8 cellular contexts compared by ENCODE assay signal in the genomic region with DNA sequence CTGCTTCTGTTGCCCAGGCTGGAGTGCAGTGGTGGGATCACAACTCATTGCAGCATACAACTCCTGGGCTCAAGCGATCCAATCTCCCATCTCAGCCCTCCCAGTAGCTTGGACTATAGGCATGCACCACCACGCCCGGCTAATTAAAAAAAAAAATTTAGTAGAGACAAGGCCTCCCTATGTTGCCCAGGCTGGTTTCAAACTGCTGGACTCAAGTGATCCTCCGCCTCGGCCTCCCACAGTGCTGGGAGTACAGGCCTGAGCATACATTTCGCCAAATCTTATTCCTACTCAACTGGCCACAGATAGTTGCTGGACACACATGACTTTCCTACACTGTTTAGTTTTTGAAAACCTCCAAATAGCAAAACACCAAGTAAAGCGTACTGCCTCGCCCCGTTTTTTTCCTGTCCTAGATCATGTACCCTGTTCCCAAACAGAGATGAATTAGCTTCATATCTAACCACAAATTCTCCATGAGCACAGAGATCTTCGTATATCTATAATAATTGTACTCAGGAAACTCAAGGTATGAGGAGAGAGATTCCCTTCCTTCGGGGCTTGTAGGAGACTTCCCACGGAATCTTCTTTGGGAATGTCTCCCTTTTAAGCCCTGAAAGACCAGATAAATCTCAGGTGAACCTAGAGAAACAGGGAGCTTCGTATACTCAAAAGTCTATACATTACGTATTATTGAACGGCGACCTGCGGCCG. TPM values are rescaled to one million over a fixed set of nuclear protein-coding genes. Genes with fewer than 3 reads are reported as not detected.
DNase-seq lines count a peak whose midpoint lies in the region; ATAC-seq and TF ChIP-seq lines count a peak whose summit lies in the region.

No MANE protein-coding gene starts in this region.

- DNase-seq in PC-9, result no peak
- DNase-seq in esophagus squamous epithelium (lab: John Stamatoyannopoulos, UW), result no peak
- no peak for DNase-seq in sigmoid colon
- no peak for DNase-seq in HuH-7 (ENCODE audit: low spot score)
- DNase-seq in stimulated activated naive CD4-positive, alpha-beta T cell treated with Interleukin-2 at 50 U/mL for 16 hours (lab: John Stamatoyannopoulos, UW), result no peak

- TF ChIP-seq CTCF in PC-9 (conservative IDR thresholded peaks at IDR 0.05) (no peak), esophagus squamous epithelium (IDR thresholded peaks at IDR 0.05) (no peak), sigmoid colon (IDR thresholded peaks at IDR 0.05) (no peak)

- peak overlapping the region; percentile 94 for H2AFZ ChIP-seq in PC-9

- peak overlapping the region; percentile 87 for H3K4me2 ChIP-seq in PC-9

- no peaks in the 10 kb centered on the region for H3K9me2 ChIP-seq in PC-9 (ENCODE audit: insufficient read depth)

- 37 to 51% methylated on average over 15 to 18 of the region's 18 CpGs for WGBS in esophagus squamous epithelium, 2 donors
- WGBS in sigmoid colon, 2 donors, result 41 to 49% methylated on average over 18 of the region's 18 CpGs

- TSS peak; percentile 88 for BruUV-seq in PC-9 (replicated peaks; lab: Mats Ljungman, UMichigan)

- peaks cover 9% of the 10 kb centered on the region for H3F3A ChIP-seq in PC-9 (ENCODE audit: insufficient read depth, low read depth)

- H3K4me3 ChIP-seq in PC-9 (peak overlapping the region; percentile 94), esophagus squamous epithelium (peak overlapping the region; percentile 86 to 99 (median 90)), sigmoid colon (peak overlapping the region in 3 of 4 donors; percentile 75 to 95 (median 80))

- POLR2A ChIA-PET in PC-9 (lab: Charles Lee; ENCODE audit: unreplicated experiment), result interaction anchor here (0.6 to 0.9 kb wide), 4 partner anchors 35 to 989 kb away, joined by 3 to 6 read pairs (median 5); no protein-coding TSS in a partner anchor

- CTCF ChIA-PET in PC-9 (lab: Charles Lee), result no interaction called here

- H3K36me3 ChIP-seq in PC-9 (ENCODE audit: low read depth) (peaks cover 3% of the 10 kb centered on the region; the same call in 1 of the 2 replicates), esophagus squamous epithelium (no peaks in the 10 kb centered on the region), sigmoid colon (no peaks in the 10 kb centered on the region)

- H3K27me3 ChIP-seq in PC-9 (ENCODE audit: insufficient read depth, low read depth), result no peaks in the 10 kb centered on the region
- no peaks in the 10 kb centered on the region for H3K27me3 ChIP-seq in esophagus squamous epithelium
- no peaks in the 10 kb centered on the region for H3K27me3 ChIP-seq in sigmoid colon

- peaks cover 38% of the 10 kb centered on the region for H3K79me2 ChIP-seq in PC-9 (ENCODE audit: low read depth)

- H3K4me1 ChIP-seq in PC-9 (replicated peaks; ENCODE audit: insufficient read depth) (peaks cover 28% of the 10 kb centered on the region), esophagus squamous epithelium (peaks cover 14 to 39% (median 16%) of the 10 kb centered on the region in 3 donors), sigmoid colon (peaks cover 0 to 29% (median 14%) of the 10 kb centered on the region in 4 donors)

- intact Hi-C loops in PC-9 (cut with micrococcal nuclease; ENCODE audit: unreplicated experiment) (loop anchor here (10.0 kb wide), 1 partner anchor 456 kb away; a partner anchor contains a TSS), esophagus squamous epithelium (cut with DNase I) (no loop called here), sigmoid colon (cut with DNase I) (loop anchor here (1.0 kb wide), 2 partner anchors 45 to 59 kb away; a partner anchor contains a TSS)

- TF ChIP-seq POLR2A in esophagus squamous epithelium (IDR thresholded peaks at IDR 0.05), result no peak
- no peak for TF ChIP-seq POLR2A in sigmoid colon (IDR thresholded peaks at IDR 0.05)

- peak overlapping the region; percentile 58 for H3K27ac ChIP-seq in PC-9
- H3K27ac ChIP-seq in esophagus squamous epithelium, result peak overlapping the region; percentile 98 to 99 (median 98)
- peak overlapping the region in 3 of 4 donors; percentile 95 to 99 (median 97) for H3K27ac ChIP-seq in sigmoid colon

- H3K9me3 ChIP-seq in PC-9 (ENCODE audit: insufficient read depth, low read depth) (no peaks in the 10 kb centered on the region), esophagus squamous epithelium (no peaks in the 10 kb centered on the region), sigmoid colon (no peaks in the 10 kb centered on the region)

- TF ChIP-seq EP300 in sigmoid colon (IDR thresholded peaks at IDR 0.05), result no peak

- ATAC-seq in GM19395 (IDR thresholded peaks at IDR 0.05; ENCODE audit: unreplicated experiment) (peak; percentile 0), HG02884 (IDR thresholded peaks at IDR 0.05; ENCODE audit: unreplicated experiment) (no peak), GM18511 (IDR thresholded peaks at IDR 0.05; ENCODE audit: unreplicated experiment) (no peak)

- peaks cover 4% of the 10 kb centered on the region; the same call in 1 of the 2 replicates for H4K20me1 ChIP-seq in PC-9 (ENCODE audit: insufficient read depth)

RNA-seq across cellular contexts. Expression of a gene that starts 0.6 kb away (rescaled TPM):
- total RNA-seq in PC-9 (2021) (14.1 TPM in 2 replicates), esophagus squamous epithelium (10 to 100 TPM in 2 of 4 donors, 1 to 10 TPM in 2; 6.1 to 10.7 (median 9.6) TPM), sigmoid colon (10 to 100 TPM in 3 of 4 donors, 1 to 10 TPM in 1; 9.6 to 13.6 (median 10.7) TPM)
- 10 to 100 TPM in 2 of 3 donors, 1 to 10 TPM in 1; 7.2 to 12.5 (median 11.4) TPM for polyA plus RNA-seq in sigmoid colon

RNA-seq across cellular contexts. Expression of a gene that starts 44.8 kb away (rescaled TPM):
- total RNA-seq in PC-9 (2021) (6.4 and 7.2 TPM in 2 replicates), esophagus squamous epithelium (1 to 10 TPM; 3.0 to 8.8 (median 5.8) TPM), sigmoid colon (1 to 10 TPM; 6.1 to 8.0 (median 6.6) TPM)
- polyA plus RNA-seq in sigmoid colon, result 1 to 10 TPM; 2.4 to 4.6 (median 4.2) TPM

RNA-seq across cellular contexts. Expression of a gene that starts 44.9 kb away (rescaled TPM):
- total RNA-seq in PC-9 (2021) (17.2 and 23.5 TPM in 2 replicates), esophagus squamous epithelium (10 to 100 TPM; 10.4 to 27.4 (median 22.0) TPM), sigmoid colon (10 to 100 TPM; 13.3 to 20.3 (median 17.5) TPM)
- 10 to 100 TPM; 20.4 to 54.1 (median 20.4) TPM for polyA plus RNA-seq in sigmoid colon

RNA-seq across cellular contexts. Expression of a gene that starts 59.5 kb away (rescaled TPM):
- total RNA-seq in PC-9 (2021), result 2.7 and 5.2 TPM in 2 replicates
- total RNA-seq in esophagus squamous epithelium, result 1 to 10 TPM; 1.3 to 5.0 (median 2.6) TPM
- 1 to 10 TPM; 1.7 to 5.0 (median 3.2) TPM for total RNA-seq in sigmoid colon
- 1 to 10 TPM in 2 of 3 donors, not detected in 1; 1.1 to 1.2 TPM for polyA plus RNA-seq in sigmoid colon
